In genomic region chr22:37533995-37534394, GRCh38 we compare ENCODE assay signal across 9 cellular contexts. TPM values are rescaled to one million over a fixed set of nuclear protein-coding genes. Genes with fewer than 3 reads are reported as not detected.
DNase-seq lines count a peak whose midpoint lies in the region; ATAC-seq, FAIRE-seq and TF ChIP-seq lines count a peak whose summit lies in the region.
"Had no signal": no experiment of that assay in that cellular context is flagged by ENCODE, and none has a peak within 500 bp of the region (broad histone marks: within the 10 kb centered on the region; RNA-seq: fewer than 3 reads in every experiment).

No MANE protein-coding gene starts in this region.

- H3K9me3 ChIP-seq in A549, result no peaks in the 10 kb centered on the region

- H3K27ac ChIP-seq in A549 (no peak overlapping the region), GM23338 (ENCODE audit: low read depth) (no peak overlapping the region)

- no peak overlapping the region for H3K27ac Mint-ChIP-seq in GM23338

- no peak for TF ChIP-seq RAD21 in A549 (conservative IDR thresholded peaks at IDR 0.05 in 1 of 2, IDR thresholded peaks at IDR 0.05 in 1 of 2)

- H3K4me1 ChIP-seq in A549 (peaks cover 16% of the 10 kb centered on the region), GM23338 (ENCODE audit: insufficient read depth) (no peaks in the 10 kb centered on the region)

- H3K4me3 Mint-ChIP-seq in GM23338, result no peak overlapping the region

- FAIRE-seq in A549 (lab: Jason Lieb, UNC), result no peak
- FAIRE-seq in GM12892 (lab: Jason Lieb, UNC), result peak; percentile 74

- H3K36me3 ChIP-seq in GM23338 (ENCODE audit: insufficient read depth), result no peaks in the 10 kb centered on the region

- CTCF ChIA-PET in A549 (lab: Yijun Ruan, JAX), result interaction anchor here (2.5 kb wide), 1 partner anchor 33 kb away, joined by 12 read pairs; no protein-coding TSS in a partner anchor

- H3K27me3 Mint-ChIP-seq in GM23338 (ENCODE audit: insufficient read depth, low read depth, poor library complexity), result peaks cover 6% of the 10 kb centered on the region

- no peak overlapping the region for H3K4me3 ChIP-seq in A549
- H3K4me3 ChIP-seq in epithelial cell of esophagus (ENCODE audit: low read length), result no peak overlapping the region
- H3K4me3 ChIP-seq in GM23338, result no peak overlapping the region

- no peak for TF ChIP-seq CTCF in A549 (IDR thresholded peaks at IDR 0.05)
- TF ChIP-seq CTCF in epithelial cell of esophagus (IDR thresholded peaks at IDR 0.05; ENCODE audit: insufficient read depth, low read depth, low read length, missing control alignments), result no peak
- TF ChIP-seq CTCF in GM23338 (conservative IDR thresholded peaks at IDR 0.05; ENCODE audit: low read depth in 2 of 2), result no peak

- no peaks in the 10 kb centered on the region; the same call in 2 of the 3 replicates for H3K9me3 Mint-ChIP-seq in GM23338

- H4K20me1 ChIP-seq in GM23338 (replicated peaks; ENCODE audit: insufficient read depth), result no peaks in the 10 kb centered on the region

- H3K4me1 Mint-ChIP-seq in GM23338, result peaks cover 5% of the 10 kb centered on the region

- TF ChIP-seq POLR2A in A549 (IDR thresholded peaks at IDR 0.05; ENCODE audit: low read length), result no peak
- TF ChIP-seq POLR2A in GM12892 (IDR thresholded peaks at IDR 0.05; ENCODE audit: low read depth, low read length), result no peak

- H2AFZ ChIP-seq in GM23338, result no peak overlapping the region

- WGBS in A549 (ENCODE audit: missing lambda C conversion rate), result 31% methylated on average over 9 of the region's 9 CpGs

- H3K4me2 ChIP-seq in A549, result peak overlapping the region; percentile 44
- no peak overlapping the region for H3K4me2 ChIP-seq in GM23338

- ATAC-seq in A549 (no peak), GM21723 (IDR thresholded peaks at IDR 0.05; ENCODE audit: unreplicated experiment) (no peak), GM23338 (no peak), GM18873 (IDR thresholded peaks at IDR 0.05; ENCODE audit: low FRiP score, unreplicated experiment) (no peak), GM21423 (IDR thresholded peaks at IDR 0.05; ENCODE audit: unreplicated experiment) (no peak)

- no peaks in the 10 kb centered on the region for H3K27me3 ChIP-seq in GM23338 (ENCODE audit: insufficient read depth)

- H3F3A ChIP-seq in GM23338 (replicated peaks; ENCODE audit: low read depth), result no peaks in the 10 kb centered on the region

- POLR2A ChIA-PET in A549 (lab: Yijun Ruan, JAX), result no interaction called here

- no peaks in the 10 kb centered on the region for H3K9me2 ChIP-seq in GM23338 (ENCODE audit: insufficient read depth)

- no peak for TF ChIP-seq EP300 in A549 (IDR thresholded peaks at IDR 0.05)

- no peaks in the 10 kb centered on the region for H3K36me3 Mint-ChIP-seq in GM23338 (ENCODE audit: low read depth)

- no peaks in the 10 kb centered on the region for H3K79me2 ChIP-seq in GM23338 (replicated peaks; ENCODE audit: insufficient read depth)

- DNase-seq in A549 (ENCODE audit: low read depth in 1 of 2, low spot score in 1 of 2) (no peak), GM12892 (ENCODE audit: insufficient read length) (no peak), OCI-M1 (lab: John Stamatoyannopoulos, UW) (peak; percentile 90), epithelial cell of esophagus (ENCODE audit: low read depth) (peak; percentile 91), GM23338 (ENCODE audit: low spot score) (no peak)
- DNase-seq: cerebellar nuclear complex had no signal

TF ChIP-seq in A549, 52 proteins besides CTCF, POLR2A, EP300 and RAD21:
- TF ChIP-seq FOSL2 (IDR thresholded peaks at IDR 0.05) (no peak), FOSL2 (CRISPR knock-in tag; IDR thresholded peaks at IDR 0.05) (peak; percentile 22; the same call in 1 of the 2 replicates), ZC3H11A (IDR thresholded peaks at IDR 0.05) (no peak), POLR2AphosphoS2 (conservative IDR thresholded peaks at IDR 0.05; ENCODE audit: low read length) (no peak), PHF8 (IDR thresholded peaks at IDR 0.05; ENCODE audit: borderline replicate concordance, low read depth) (no peak), HOXB5 (CRISPR knock-in tag; IDR thresholded peaks at IDR 0.05) (no peak), CHD4 (IDR thresholded peaks at IDR 0.05; ENCODE audit: borderline replicate concordance) (no peak)
- TF ChIP-seq, protein P1, sequence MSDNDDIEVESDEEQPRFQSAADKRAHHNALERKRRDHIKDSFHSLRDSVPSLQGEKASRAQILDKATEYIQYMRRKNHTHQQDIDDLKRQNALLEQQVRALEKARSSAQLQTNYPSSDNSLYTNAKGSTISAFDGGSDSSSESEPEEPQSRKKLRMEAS (IDR thresholded peaks at IDR 0.05), result no peak
- TF ChIP-seq, protein P2, sequence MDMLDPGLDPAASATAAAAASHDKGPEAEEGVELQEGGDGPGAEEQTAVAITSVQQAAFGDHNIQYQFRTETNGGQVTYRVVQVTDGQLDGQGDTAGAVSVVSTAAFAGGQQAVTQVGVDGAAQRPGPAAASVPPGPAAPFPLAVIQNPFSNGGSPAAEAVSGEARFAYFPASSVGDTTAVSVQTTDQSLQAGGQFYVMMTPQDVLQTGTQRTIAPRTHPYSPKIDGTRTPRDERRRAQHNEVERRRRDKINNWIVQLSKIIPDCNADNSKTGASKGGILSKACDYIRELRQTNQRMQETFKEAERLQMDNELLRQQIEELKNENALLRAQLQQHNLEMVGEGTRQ (IDR thresholded peaks at IDR 0.05), result no peak

TF ChIP-seq in GM23338, 12 proteins besides CTCF, POLR2A, EP300 and RAD21 (continues in another document):
- no peak for TF ChIP-seq REST (IDR thresholded peaks at IDR 0.05; ENCODE audit: unreplicated experiment)

RNA-seq across cellular contexts. Expression of gene CARD10, which starts 14.8 kb away (rescaled TPM):
- 8.3 and 11.1 TPM in 2 replicates for polyA plus RNA-seq in A549 (2011; rRNA removed)
- 16.0 and 23.0 TPM in 2 replicates for polyA plus RNA-seq in A549 (2012; cell fraction: cytosol; rRNA removed)
- polyA plus RNA-seq in A549 (2012; cell fraction: nucleus; rRNA removed), result 52.8 and 67.1 TPM in 2 replicates
- polyA plus RNA-seq in A549 (2017; fragmentation: RNase III; extraction: RNeasy Plus Mini Kit Qiagen cat#74134 plus additional on column Dnase treatment), result 14.1 to 16.1 TPM (median 15.3 TPM) in 3 replicates
- 12.5 and 17.6 TPM in 2 replicates for polyA minus RNA-seq in A549 (2011; rRNA and poly(A)+ RNA removed)
- not detected for polyA plus RNA-seq in GM12892 (2012; ENCODE audit: missing spikeins)
- 17.0 and 17.2 TPM in 2 replicates for total RNA-seq in GM23338 (2014; rRNA removed; shearing (Covaris generic))
- polyA plus RNA-seq in GM23338 (2016; fragmentation: Nextera tagmentation; extraction: Ambion mirVana), result 5.4 and 5.8 TPM in 2 replicates

RNA-seq across cellular contexts. Expression of gene CDC42EP1, which starts 26.3 kb away (rescaled TPM):
- polyA plus RNA-seq in A549 (2011; rRNA removed) (12.2 and 16.0 TPM in 2 replicates), A549 (2017; fragmentation: RNase III; extraction: RNeasy Plus Mini Kit Qiagen cat#74134 plus additional on column Dnase treatment) (20.2 to 21.5 TPM (median 20.3 TPM) in 3 replicates), GM23338 (2016; fragmentation: Nextera tagmentation; extraction: Ambion mirVana) (7.7 and 8.4 TPM in 2 replicates)
- 23.4 and 33.7 TPM in 2 replicates for polyA plus RNA-seq in A549 (2012; cell fraction: cytosol; rRNA removed)
- 21.3 and 29.9 TPM in 2 replicates for polyA plus RNA-seq in A549 (2012; cell fraction: nucleus; rRNA removed)
- polyA minus RNA-seq in A549 (2011; rRNA and poly(A)+ RNA removed), result 9.8 and 15.0 TPM in 2 replicates
- not detected for polyA plus RNA-seq in GM12892 (2012; ENCODE audit: missing spikeins)
- 8.5 and 10.2 TPM in 2 replicates for total RNA-seq in GM23338 (2014; rRNA removed; shearing (Covaris generic))

RNA-seq across cellular contexts. Expression of gene LGALS2, which starts 45.9 kb away (rescaled TPM):
- polyA plus RNA-seq in A549 (2011; rRNA removed) (1.1 and 2.0 TPM in 2 replicates), A549 (2017; fragmentation: RNase III; extraction: RNeasy Plus Mini Kit Qiagen cat#74134 plus additional on column Dnase treatment) (0.45 to 0.75 TPM (median 0.63 TPM) in 3 replicates), GM23338 (2016; fragmentation: Nextera tagmentation; extraction: Ambion mirVana) (not detected in 2 replicates)
- polyA plus RNA-seq in A549 (2012; cell fraction: cytosol; rRNA removed), result 0.22 and 0.39 TPM in 2 replicates
- 0.14 TPM in 1 of 2 replicates, not detected in the other for polyA plus RNA-seq in A549 (2012; cell fraction: nucleus; rRNA removed)
- not detected in 2 replicates for polyA minus RNA-seq in A549 (2011; rRNA and poly(A)+ RNA removed)
- polyA plus RNA-seq in GM12892 (2012; ENCODE audit: missing spikeins), result not detected
- total RNA-seq in GM23338 (2014; rRNA removed; shearing (Covaris generic)), result not detected in 2 replicates

RNA-seq across cellular contexts. Expression of gene MFNG, which starts 47.8 kb away (rescaled TPM):
- polyA plus RNA-seq in A549 (2011; rRNA removed), result 1.2 and 2.0 TPM in 2 replicates
- 2.3 and 3.2 TPM in 2 replicates for polyA plus RNA-seq in A549 (2012; cell fraction: cytosol; rRNA removed)
- polyA plus RNA-seq in A549 (2012; cell fraction: nucleus; rRNA removed), result 18.4 and 23.7 TPM in 2 replicates
- polyA plus RNA-seq in A549 (2017; fragmentation: RNase III; extraction: RNeasy Plus Mini Kit Qiagen cat#74134 plus additional on column Dnase treatment), result 1.7 to 1.8 TPM (median 1.7 TPM) in 3 replicates
- 0.73 and 0.95 TPM in 2 replicates for polyA minus RNA-seq in A549 (2011; rRNA and poly(A)+ RNA removed)
- 30.7 TPM for polyA plus RNA-seq in GM12892 (2012; ENCODE audit: missing spikeins)
- 1.9 and 3.8 TPM in 2 replicates for total RNA-seq in GM23338 (2014; rRNA removed; shearing (Covaris generic))
- polyA plus RNA-seq in GM23338 (2016; fragmentation: Nextera tagmentation; extraction: Ambion mirVana), result 1.1 and 1.4 TPM in 2 replicates

Comparison
In these comparisons a context has a peak if more than half of its experiments do, and no peak if none do; other contexts are left out.
1. DNase-seq: peak in OCI-M1 (single experiment) and epithelial cell of esophagus (single experiment); none in A549 (0 of 2), GM12892 (single experiment) and GM23338 (single experiment).